ENCODE assay signal across 14 cellular contexts in genomic region chr2:133849341-133849740, GRCh38.
A peak's percentile ranks its signal among the peaks of the same experiment; 100 is the strongest.
DNase-seq lines count a peak whose midpoint lies in the region; ATAC-seq and TF ChIP-seq lines count a peak whose summit lies in the region.
"Had no signal": no experiment of that assay in that cellular context is flagged by ENCODE, and none has a peak within 500 bp of the region (broad histone marks: within the 10 kb centered on the region; RNA-seq: fewer than 3 reads in every experiment).

No MANE protein-coding gene starts in this region.

- no peaks in the 10 kb centered on the region for H3K27me3 ChIP-seq in mammary epithelial cell (ENCODE audit: insufficient read depth, low read length)
- H3K27me3 ChIP-seq in lung (ENCODE audit: control insufficient read depth, insufficient read depth): no peaks in the 10 kb centered on the region
- H3K27me3 ChIP-seq in suprapubic skin: no peaks in the 10 kb centered on the region
- H3K27me3 ChIP-seq: BLaER1 treated with 17β-estradiol and CSF1 and Interleukin-3, amounts not matched to agents 10 nM and 100 nM had no signal

- no peaks in the 10 kb centered on the region for H3K27me3 Mint-ChIP-seq in MCF 10A (ENCODE audit: insufficient read depth, unreplicated experiment)

- ATAC-seq in lung (ENCODE audit: insufficient read depth, low FRiP score): no peak
- ATAC-seq: CD8-positive, alpha-beta T cell; GM12878; HepG2 had no signal

- DNase-seq in mammary epithelial cell: peak; percentile 54
- DNase-seq in MCF 10A (ENCODE audit: unreplicated experiment): no peak
- peak; percentile 69 for DNase-seq in epithelial cell of esophagus (ENCODE audit: low read depth)
- peak; percentile 9 for DNase-seq in lung (ENCODE audit: low spot score)
- no peak for DNase-seq in suprapubic skin (ENCODE audit: low spot score in 2 of 2)
- DNase-seq in SIG-M5 (lab: John Stamatoyannopoulos, UW): no peak
- DNase-seq: Calu3; CD8-positive, alpha-beta T cell; DMS79 treated with DMSO at 0.1 percent for 48 hours; H9 had no signal

- POLR2A ChIA-PET in MCF 10A (lab: Yijun Ruan, JAX): no interaction called here

- H3K4me3 Mint-ChIP-seq in MCF 10A (ENCODE audit: unreplicated experiment): no peak overlapping the region
- H3K4me3 Mint-ChIP-seq: B cell; CD8-positive, alpha-beta T cell; H9 had no signal

- H3K36me3 Mint-ChIP-seq in MCF 10A (ENCODE audit: insufficient read depth, unreplicated experiment): no peaks in the 10 kb centered on the region
- H3K36me3 Mint-ChIP-seq: CD8-positive, alpha-beta T cell had no signal

- no peak overlapping the region for H3K27ac ChIP-seq in mammary epithelial cell (ENCODE audit: insufficient read depth, low read depth, low read length)
- H3K27ac ChIP-seq in lung (ENCODE audit: low read depth in 1 of 2, low read length in 1 of 2): no peak overlapping the region
- H3K27ac ChIP-seq in suprapubic skin: no peak overlapping the region
- H3K27ac ChIP-seq: BLaER1 treated with 17β-estradiol and CSF1 and Interleukin-3, amounts not matched to agents 10 nM and 100 nM had no signal

- H3K4me1 Mint-ChIP-seq in MCF 10A (ENCODE audit: insufficient read depth, unreplicated experiment): peaks cover under 1% of the 10 kb centered on the region
- H3K4me1 Mint-ChIP-seq: H9 had no signal

- BruUV-seq in mammary epithelial cell (replicated peaks; lab: Mats Ljungman, UMichigan): no TSS peak
- no TSS peak for BruUV-seq in MCF 10A (replicated peaks; lab: Mats Ljungman, UMichigan)

- H2AFZ ChIP-seq in mammary epithelial cell (ENCODE audit: low read depth, low read length): no peak overlapping the region

- no peak overlapping the region for H3K9ac ChIP-seq in mammary epithelial cell (ENCODE audit: insufficient read depth, low read length)
- H3K9ac ChIP-seq: BLaER1 treated with 17β-estradiol and CSF1 and Interleukin-3, amounts not matched to agents 10 nM and 100 nM had no signal

- peaks cover 6% of the 10 kb centered on the region for H3K9me3 ChIP-seq in mammary epithelial cell (replicated peaks; ENCODE audit: insufficient read depth, low read length)
- H3K9me3 ChIP-seq in lung (ENCODE audit: control insufficient read depth in 2 of 2, insufficient read depth in 1 of 2, low read length in 1 of 2): peaks cover 0 to 2% of the 10 kb centered on the region in 2 donors
- no peaks in the 10 kb centered on the region for H3K9me3 ChIP-seq in suprapubic skin

- peaks cover 9% of the 10 kb centered on the region for H3K9me3 Mint-ChIP-seq in MCF 10A (ENCODE audit: unreplicated experiment)

- no peak for TF ChIP-seq POLR2A in suprapubic skin (IDR thresholded peaks at IDR 0.05)

- H4K20me1 ChIP-seq in mammary epithelial cell (ENCODE audit: insufficient read depth, low read length): no peaks in the 10 kb centered on the region
- H4K20me1 ChIP-seq: BLaER1 treated with 17β-estradiol and CSF1 and Interleukin-3, amounts not matched to agents 10 nM and 100 nM had no signal

- no peaks in the 10 kb centered on the region for H3K79me2 ChIP-seq in mammary epithelial cell (ENCODE audit: insufficient read depth, low read length)

- H3K4me1 ChIP-seq in mammary epithelial cell (ENCODE audit: insufficient read depth, low read length): no peaks in the 10 kb centered on the region
- no peaks in the 10 kb centered on the region for H3K4me1 ChIP-seq in lung (ENCODE audit: control insufficient read depth in 2 of 2, insufficient read depth in 2 of 2, low read length in 2 of 2)
- H3K4me1 ChIP-seq in suprapubic skin: no peaks in the 10 kb centered on the region
- H3K4me1 ChIP-seq: BLaER1 treated with 17β-estradiol and CSF1 and Interleukin-3, amounts not matched to agents 10 nM and 100 nM had no signal

- H3K36me3 ChIP-seq in mammary epithelial cell (ENCODE audit: insufficient read depth, low read length): no peaks in the 10 kb centered on the region
- H3K36me3 ChIP-seq in lung (ENCODE audit: control insufficient read depth in 2 of 2, insufficient read depth in 2 of 2, low read length in 2 of 2): no peaks in the 10 kb centered on the region
- H3K36me3 ChIP-seq in suprapubic skin: no peaks in the 10 kb centered on the region
- H3K36me3 ChIP-seq: BLaER1 treated with 17β-estradiol and CSF1 and Interleukin-3, amounts not matched to agents 10 nM and 100 nM had no signal

- H3K4me3 ChIP-seq in mammary epithelial cell (replicated peaks in 1 of 3; ENCODE audit: insufficient read depth in 1 of 3, low read depth in 2 of 3, low read length in 3 of 3) (no peak overlapping the region), epithelial cell of esophagus (ENCODE audit: low read length) (no peak overlapping the region), lung (no peak overlapping the region), suprapubic skin (no peak overlapping the region)
- H3K4me3 ChIP-seq: BLaER1 treated with 17β-estradiol and CSF1 and Interleukin-3, amounts not matched to agents 10 nM and 100 nM; GM12878 had no signal

- no peak for TF ChIP-seq CTCF in mammary epithelial cell (conservative IDR thresholded peaks at IDR 0.05 in 1 of 2, IDR thresholded peaks at IDR 0.05 in 1 of 2; ENCODE audit: extremely low read depth in 1 of 2, insufficient read depth in 1 of 2, low read depth in 1 of 2, low read length in 2 of 2)
- TF ChIP-seq CTCF in MCF 10A (IDR thresholded peaks at IDR 0.05; ENCODE audit: unreplicated experiment): no peak
- no peak for TF ChIP-seq CTCF in epithelial cell of esophagus (IDR thresholded peaks at IDR 0.05; ENCODE audit: insufficient read depth, low read depth, low read length, missing control alignments)
- no peak for TF ChIP-seq CTCF in lung (IDR thresholded peaks at IDR 0.05; ENCODE audit: control extremely low read depth, extremely low read depth)
- TF ChIP-seq CTCF in suprapubic skin (IDR thresholded peaks at IDR 0.05): no peak

- TF ChIP-seq EP300 in suprapubic skin (IDR thresholded peaks at IDR 0.05): no peak

- intact Hi-C loops in mammary epithelial cell (cut with micrococcal nuclease): no loop called here
- intact Hi-C loops in MCF 10A (cut with micrococcal nuclease): no loop called here

- H3K4me2 ChIP-seq in mammary epithelial cell (ENCODE audit: insufficient read depth, low read depth, low read length): no peak overlapping the region
- H3K4me2 ChIP-seq: BLaER1 treated with 17β-estradiol and CSF1 and Interleukin-3, amounts not matched to agents 10 nM and 100 nM had no signal

- in situ Hi-C loops in mammary epithelial cell (cut with MboI; ENCODE audit: low sequenced_read_pairs in 2 of 2): no loop called here

- 64% methylated on average over 1 of the region's 1 CpG for WGBS in mammary epithelial cell (ENCODE audit: low coverage, missing lambda C conversion rate)
- whole genome bisulfite sequencing in lung, 2 donors: 93 to 94% methylated on average over 1 of the region's 1 CpG
- 71% methylated on average over 1 of the region's 1 CpG for WGBS in suprapubic skin

- no peak overlapping the region for H3K27ac Mint-ChIP-seq in MCF 10A (ENCODE audit: low read depth, unreplicated experiment)
- H3K27ac Mint-ChIP-seq: B cell; CD8-positive, alpha-beta T cell; H9 had no signal

- CTCF ChIA-PET in mammary epithelial cell (lab: Charles Lee; ENCODE audit: low non-redundant PET): interaction anchor here (0.6 kb wide), 1 partner anchor 1996 kb away, joined by 3 read pairs; no protein-coding TSS in a partner anchor
- CTCF ChIA-PET in MCF 10A (lab: Yijun Ruan, JAX): interaction anchor here (1.0 kb wide), 1 partner anchor 16 kb away, joined by 4 read pairs; no protein-coding TSS in a partner anchor

- dilution Hi-C loops in mammary epithelial cell (cut with HindIII; ENCODE audit: low sequenced_read_pairs): no loop called here

Comparison
In these comparisons a context has a peak if more than half of its experiments do, and no peak if none do; other contexts are left out.
1. DNase-seq: peak in mammary epithelial cell (single experiment), epithelial cell of esophagus (single experiment) and lung (single experiment); none in MCF 10A (single experiment), suprapubic skin (0 of 2) and SIG-M5 (single experiment).